ENCODE assay signal across 8 cellular contexts in the genomic region with DNA sequence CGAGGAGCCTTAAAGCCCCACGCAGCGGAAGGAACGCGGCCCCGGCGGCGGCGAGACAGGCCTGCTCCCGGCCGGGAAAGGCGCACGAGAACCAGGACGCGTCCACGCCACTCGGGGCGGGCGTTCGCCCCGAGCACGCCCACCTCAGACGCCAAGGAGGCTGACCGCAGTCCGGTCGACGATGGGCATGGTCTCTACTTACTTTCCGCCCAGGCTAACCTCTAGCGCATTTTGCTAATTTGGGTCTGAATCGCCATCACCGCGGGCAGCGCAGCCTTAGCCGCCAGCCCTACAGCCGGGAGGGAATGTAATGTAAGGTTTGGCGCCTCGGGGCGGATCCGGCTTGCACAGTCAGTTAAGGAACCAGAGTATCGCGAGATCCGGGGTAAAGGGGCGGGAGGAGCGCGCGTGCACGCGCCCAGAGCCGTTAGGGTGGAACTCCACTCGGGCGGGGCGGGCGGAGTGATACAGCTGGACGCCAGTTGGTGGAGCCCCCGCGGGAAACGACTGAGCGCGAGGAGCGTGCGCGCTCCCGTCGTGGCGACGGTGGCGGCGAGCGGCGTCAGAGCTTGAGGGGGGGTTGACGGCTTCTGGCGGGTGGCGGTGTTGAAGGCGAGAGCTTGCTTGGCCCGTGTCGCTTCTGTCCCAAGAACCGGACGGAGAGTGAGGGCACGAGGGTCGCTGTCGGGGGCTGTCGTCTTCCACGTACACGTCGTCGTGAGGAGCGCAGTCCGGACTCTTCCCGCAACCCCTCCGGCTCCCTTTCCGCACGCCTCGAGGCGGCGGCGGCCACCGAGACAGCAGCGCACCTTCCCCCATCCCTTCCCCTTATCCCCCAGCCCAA. TPM values are rescaled to one million over a fixed set of nuclear protein-coding genes. Genes with fewer than 3 reads are reported as not detected.
DNase-seq lines count a peak whose midpoint lies in the region; TF ChIP-seq lines count a peak whose summit lies in the region.

A gene with protein sequence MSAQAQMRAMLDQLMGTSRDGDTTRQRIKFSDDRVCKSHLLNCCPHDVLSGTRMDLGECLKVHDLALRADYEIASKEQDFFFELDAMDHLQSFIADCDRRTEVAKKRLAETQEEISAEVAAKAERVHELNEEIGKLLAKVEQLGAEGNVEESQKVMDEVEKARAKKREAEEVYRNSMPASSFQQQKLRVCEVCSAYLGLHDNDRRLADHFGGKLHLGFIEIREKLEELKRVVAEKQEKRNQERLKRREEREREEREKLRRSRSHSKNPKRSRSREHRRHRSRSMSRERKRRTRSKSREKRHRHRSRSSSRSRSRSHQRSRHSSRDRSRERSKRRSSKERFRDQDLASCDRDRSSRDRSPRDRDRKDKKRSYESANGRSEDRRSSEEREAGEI (plus strand): TSS at position 529 of the 844 bp plus-strand sequence. CDS start 368 bp downstream, outside the sequence.

- in situ Hi-C loops in SK-MEL-5 (cut with HindIII; ENCODE audit: low pct_unique_long_range_greater_than_20kb, low sequenced_read_pairs) = no loop called here

- no peaks in the 10 kb centered on the region for H3K9me3 ChIP-seq in neutrophil

- CTCF ChIA-PET in HEK293T (lab: Yijun Ruan, JAX) = interaction anchor here (1.1 kb wide), 1 partner anchor 20 kb away, joined by 4 read pairs; no protein-coding TSS in a partner anchor

- H3K27me3 ChIP-seq in neutrophil = no peaks in the 10 kb centered on the region

- peak; percentile 52 for TF ChIP-seq CTCF in neutrophil (IDR thresholded peaks at IDR 0.05)

- peaks cover 32 to 38% of the 10 kb centered on the region in 2 experiments for H3K4me1 ChIP-seq in neutrophil (ENCODE audit: control insufficient read depth in 1 of 2, insufficient read depth in 1 of 2, low read depth in 1 of 2, low read length in 1 of 2)

- DNase-seq in GM03348 (ENCODE audit: low spot score) = peak; percentile 98
- DNase-seq in HEK293T (ENCODE audit: extremely low spot score) = peak; percentile 97
- peak; percentile 97 for DNase-seq in MV-4-11 (lab: John Stamatoyannopoulos, UW)
- DNase-seq in SK-MEL-5 (ENCODE audit: low read depth, low spot score) = peak; percentile 99
- DNase-seq in activated naive CD4-positive, alpha-beta T cell treated with Interleukin-2 at 50 U/mL for 16 hours = peak; percentile 100
- peak; percentile 99 for DNase-seq in foreskin melanocyte
- DNase-seq in substantia nigra (lab: John Stamatoyannopoulos, UW) = peak; percentile 81 to 100 (median 99)

- POLR2A ChIA-PET in HEK293T (lab: Yijun Ruan, JAX) = interaction anchor here (0.6 to 1.9 kb wide), 27 partner anchors 8 to 1340 kb away, joined by 3 to 31 read pairs (median 4); no protein-coding TSS in a partner anchor

- H3K4me3 ChIP-seq in neutrophil (ENCODE audit: low read depth in 1 of 2, low read length in 1 of 2) = peak within 1 kb of the TSS; percentile 99 to 100

- H3K36me3 ChIP-seq in neutrophil = no peaks in the 10 kb centered on the region

- H3K27ac ChIP-seq in neutrophil (peak within 1 kb of the TSS; percentile 97), substantia nigra (ENCODE audit: low read depth, low read length, poor library complexity, severe bottlenecking) (peak within 1 kb of the TSS; percentile 98)

TF ChIP-seq in HEK293T, 16 proteins besides CTCF, POLR2A, EP300 and RAD21:
- TF ChIP-seq HDGF (IDR thresholded peaks at IDR 0.05; ENCODE audit: borderline replicate concordance) (no peak), FOXA1 (IDR thresholded peaks at IDR 0.05) (no peak), TARDBP (IDR thresholded peaks at IDR 0.05) (peak; percentile 33; the same call in 1 of the 2 replicates), SP1 (IDR thresholded peaks at IDR 0.05) (peak; percentile 73; the same call in 1 of the 2 replicates), PKNOX1 (IDR thresholded peaks at IDR 0.05) (peak; percentile 59), NFRKB (IDR thresholded peaks at IDR 0.05) (no peak), ELF4 (IDR thresholded peaks at IDR 0.05) (peak; percentile 77), SUZ12 (IDR thresholded peaks at IDR 0.05) (no peak), ARNT (IDR thresholded peaks at IDR 0.05) (no peak), L3MBTL2 (conservative IDR thresholded peaks at IDR 0.05) (peak; percentile 82), BHLHE40 (IDR thresholded peaks at IDR 0.05; ENCODE audit: borderline replicate concordance) (no peak), FOXM1 (IDR thresholded peaks at IDR 0.05; ENCODE audit: borderline replicate concordance) (peak; percentile 11; the same call in 1 of the 2 replicates), ZNF384 (IDR thresholded peaks at IDR 0.05) (no peak)

RNA-seq across cellular contexts. Expression of the gene that starts here (rescaled TPM):
- total RNA-seq in SK-MEL-5 (2014; rRNA removed; shearing (Covaris generic)) = 49.6 and 56.2 TPM in 2 replicates
- 43.3 and 50.1 TPM in 2 replicates for polyA plus RNA-seq in SK-MEL-5 (2015; cell fraction: cytosol; rRNA removed)
- polyA plus RNA-seq in SK-MEL-5 (2015; cell fraction: nucleus; rRNA removed) = 182 and 211 TPM in 2 replicates

Comparison
In these comparisons a context has a peak if more than half of its experiments do, and no peak if none do; other contexts are left out.
1. Peak in every context shown above with its lines: DNase-seq, H3K4me3 ChIP-seq and H3K27ac ChIP-seq.